8 cellular contexts compared by ENCODE assay signal in genomic region chr18:27017901-27018500, GRCh38.
A peak's percentile ranks its signal among the peaks of the same experiment; 100 is the strongest.
DNase-seq lines count a peak whose midpoint lies in the region; ATAC-seq and TF ChIP-seq lines count a peak whose summit lies in the region.

No MANE protein-coding gene starts in this region.

- H3K9me3 ChIP-seq in cardiac muscle cell (ENCODE audit: low read depth) (no peaks in the 10 kb centered on the region), spleen (no peaks in the 10 kb centered on the region)

- H3K36me3 ChIP-seq in cardiac muscle cell: no peaks in the 10 kb centered on the region
- H3K36me3 ChIP-seq in spleen: no peaks in the 10 kb centered on the region

- H3K4me3 ChIP-seq in cardiac muscle cell (no peak overlapping the region), epithelial cell of esophagus (ENCODE audit: low read length) (no peak overlapping the region), spleen (no peak overlapping the region)

- ATAC-seq in left cardiac atrium (no peak), GM19023 (IDR thresholded peaks at IDR 0.05; ENCODE audit: unreplicated experiment) (no peak)

- no peak for TF ChIP-seq POLR2A in spleen (IDR thresholded peaks at IDR 0.05)

- 51 to 74% (median 54%) methylated on average over 2 of the region's 2 CpGs for WGBS in spleen, 5 donors

- no peaks in the 10 kb centered on the region for H3K4me1 ChIP-seq in cardiac muscle cell (ENCODE audit: low read depth)
- H3K4me1 ChIP-seq in spleen: no peaks in the 10 kb centered on the region

- H3K27me3 ChIP-seq in cardiac muscle cell (no peaks in the 10 kb centered on the region), spleen (replicated peaks in 1 of 7) (no peaks in the 10 kb centered on the region)

- intact Hi-C loops in left cardiac atrium (cut with DNase I): loop anchor here in 1 of 2 donors (2.0 kb wide), 1 partner anchor 281 kb away; no protein-coding TSS in a partner anchor
- intact Hi-C loops in spleen (cut with DNase I; ENCODE audit: low total_unique reads): loop anchor here (5.0 kb wide), 1 partner anchor 579 kb away; no protein-coding TSS in a partner anchor
- intact Hi-C loops in posterior cingulate gyrus (cut with DNase I): loop anchor here (1.0 kb wide), 1 partner anchor 581 kb away; no protein-coding TSS in a partner anchor

- TF ChIP-seq CTCF in cardiac muscle cell (IDR thresholded peaks at IDR 0.05; ENCODE audit: low read depth, low read length) (peak; percentile 37), epithelial cell of esophagus (IDR thresholded peaks at IDR 0.05; ENCODE audit: insufficient read depth, low read depth, low read length, missing control alignments) (peak; percentile 77), spleen (IDR thresholded peaks at IDR 0.05 in 8 of 11, conservative IDR thresholded peaks at IDR 0.05 in 3 of 11) (peak in 8 of 11 experiments; percentile 9 to 40 (median 32))

- DNase-seq in cardiac muscle cell (ENCODE audit: low read depth in 1 of 2, low spot score in 1 of 2): peak; percentile 5 to 31
- no peak for DNase-seq in left cardiac atrium
- peak; percentile 27 for DNase-seq in NCI-H345 (lab: John Stamatoyannopoulos, UW)
- DNase-seq in epithelial cell of esophagus (ENCODE audit: low read depth): peak; percentile 44
- DNase-seq in spleen: no peak
- no peak for DNase-seq in posterior cingulate gyrus
- no peak for DNase-seq in CD1c-positive myeloid dendritic cell (ENCODE audit: extremely low spot score)

- H3K27ac ChIP-seq in cardiac muscle cell (no peak overlapping the region), spleen (no peak overlapping the region)

Comparison
In these comparisons a context has a peak if more than half of its experiments do, and no peak if none do; other contexts are left out.
1. DNase-seq: peak in cardiac muscle cell (2 of 2), NCI-H345 (single experiment) and epithelial cell of esophagus (single experiment); none in left cardiac atrium (single experiment), spleen (single experiment), posterior cingulate gyrus (0 of 10) and CD1c-positive myeloid dendritic cell (single experiment).
2. Peak in every context shown above with its lines, with median percentiles within 50 percentile points of each other: CTCF ChIP-seq.